In the genomic region with DNA sequence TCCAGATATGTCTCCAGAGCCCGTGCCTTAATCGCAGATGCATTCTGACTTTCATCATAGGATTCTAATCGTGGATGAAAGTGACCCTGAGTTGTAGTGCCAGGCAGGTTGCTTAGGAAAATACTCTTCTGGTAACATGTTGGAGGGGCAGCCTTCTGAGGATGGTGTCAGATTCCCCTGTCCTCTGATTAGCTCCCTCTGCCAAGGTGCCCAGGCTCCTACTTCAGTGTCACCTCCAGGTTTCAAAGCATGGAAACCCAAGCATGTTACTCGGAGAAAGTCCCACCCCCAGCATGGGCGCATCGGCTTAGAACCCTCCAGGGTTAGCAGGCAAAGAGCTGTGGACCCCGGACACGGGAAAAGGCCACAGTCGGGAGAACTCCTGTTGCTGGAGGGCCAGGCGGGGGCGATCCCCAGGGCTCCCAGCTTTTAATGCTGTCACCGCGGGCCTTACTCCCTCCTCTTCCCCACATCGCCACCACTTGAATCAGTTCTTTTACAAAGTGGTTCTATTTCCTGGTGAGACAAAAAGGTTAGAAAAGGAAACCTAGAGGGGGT, we compare ENCODE assay signal across 7 cellular contexts. TPM values are rescaled to one million over a fixed set of nuclear protein-coding genes. Genes with fewer than 3 reads are reported as not detected.
DNase-seq lines count a peak whose midpoint lies in the region; ATAC-seq, FAIRE-seq and TF ChIP-seq lines count a peak whose summit lies in the region.

No MANE protein-coding gene starts in this region.

- no peak for FAIRE-seq in kidney (lab: Jason Lieb, UNC)

- peak overlapping the region in 1 of 5 donors; percentile 9 for H3K27ac ChIP-seq in adrenal gland
- H3K27ac ChIP-seq in kidney (ENCODE audit: low read depth in 2 of 2, low read length in 2 of 2): peak overlapping the region; percentile 63 to 68
- H3K27ac ChIP-seq in temporal lobe (ENCODE audit: low read depth, low read length): peak overlapping the region; percentile 59

- H3K36me3 ChIP-seq in adrenal gland (replicated peaks in 1 of 2) (no peaks in the 10 kb centered on the region), kidney (ENCODE audit: control insufficient read depth in 1 of 2, insufficient read depth in 2 of 2, low read length in 2 of 2) (no peaks in the 10 kb centered on the region)

- H3K4me1 ChIP-seq in adrenal gland (replicated peaks in 1 of 2): peaks cover 4 to 35% of the 10 kb centered on the region in 2 donors
- H3K4me1 ChIP-seq in kidney (ENCODE audit: control insufficient read depth in 1 of 2, insufficient read depth in 1 of 2, low read depth in 1 of 2, low read length in 2 of 2): peaks cover 12 to 14% of the 10 kb centered on the region in 2 donors

- peak overlapping the region; percentile 9 to 29 for H3K9ac ChIP-seq in kidney (ENCODE audit: low read length in 2 of 2)

- intact Hi-C loops in adrenal gland (cut with DNase I) (no loop called here), kidney (cut with DNase I) (no loop called here)

- H3K4me3 ChIP-seq in LNCaP clone FGC (ENCODE audit: low read depth, low read length) (peak overlapping the region; percentile 54), adrenal gland (peak overlapping the region in 3 of 4 donors; percentile 0 to 68 (median 38)), kidney (ENCODE audit: low read length in 2 of 2) (peak overlapping the region; percentile 72)

- TF ChIP-seq CTCF in LNCaP clone FGC (IDR thresholded peaks at IDR 0.05; ENCODE audit: control insufficient read depth, extremely low read depth, insufficient read depth) (no peak), adrenal gland (IDR thresholded peaks at IDR 0.05) (no peak), kidney (IDR thresholded peaks at IDR 0.05; ENCODE audit: borderline replicate concordance, extremely low read depth, insufficient read depth) (no peak)

- DNase-seq in LNCaP clone FGC (ENCODE audit: low read depth) (no peak), adrenal gland (peak in 1 of 7 donors; percentile 26), kidney (no peak)

- ATAC-seq in GM19463 (IDR thresholded peaks at IDR 0.05; ENCODE audit: unreplicated experiment) (peak; percentile 3), GM18873 (IDR thresholded peaks at IDR 0.05; ENCODE audit: low FRiP score, unreplicated experiment) (no peak), HG03457 (IDR thresholded peaks at IDR 0.05; ENCODE audit: unreplicated experiment) (no peak)

- H3K27me3 ChIP-seq in adrenal gland: no peaks in the 10 kb centered on the region

- no peaks in the 10 kb centered on the region for H3K9me3 ChIP-seq in adrenal gland (replicated peaks in 1 of 3)
- no peaks in the 10 kb centered on the region for H3K9me3 ChIP-seq in kidney (ENCODE audit: control insufficient read depth in 1 of 2, low read length in 2 of 2)

- 16 to 33% (median 19%) methylated on average over 8 to 14 of the region's 14 CpGs for WGBS in adrenal gland, 4 donors

- no peak for TF ChIP-seq POLR2A in adrenal gland (IDR thresholded peaks at IDR 0.05)

RNA-seq across cellular contexts. Expression of a gene that starts 44.5 kb away (rescaled TPM):
- total RNA-seq in adrenal gland (10 to 100 TPM; 22.2 to 70.4 (median 47.8) TPM), kidney (122 TPM), temporal lobe (744 TPM)
- polyA plus RNA-seq in adrenal gland (10 to 100 TPM in 2 of 3 donors, 1 to 10 TPM in 1; 6.2 to 58.9 (median 11.9) TPM), kidney (ENCODE audit: insufficient read depth, low read depth, low replicate concordance) (23.3 TPM)
